In the genomic region with DNA sequence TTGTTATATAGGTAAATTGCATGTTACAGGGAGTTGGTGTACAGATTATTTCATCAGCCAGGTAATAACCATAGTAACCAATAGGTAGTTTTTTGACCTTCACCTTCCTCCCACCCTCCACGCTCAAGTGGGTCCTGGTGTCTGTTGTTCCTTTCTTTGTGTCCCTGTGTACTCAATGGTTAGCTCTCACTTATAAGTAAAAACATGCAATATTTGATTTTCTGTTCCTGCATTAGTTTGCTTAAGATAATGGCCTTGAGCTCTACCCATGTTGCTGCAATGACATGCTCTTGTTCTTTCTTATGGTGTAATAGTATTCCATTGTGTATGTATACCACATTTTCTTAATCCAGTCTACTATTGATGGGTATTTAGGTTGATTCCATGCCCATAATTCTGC, we compare ENCODE assay signal across 1 cellular context.
A peak's percentile ranks its signal among the peaks of the same experiment; 100 is the strongest.
TF ChIP-seq lines count a peak whose summit lies in the region.

No MANE protein-coding gene starts in this region.

TF ChIP-seq in HepG2, 621 proteins besides CTCF, POLR2A, EP300 and RAD21 (continued from another document and continues in another):
- TF ChIP-seq, protein P1, sequence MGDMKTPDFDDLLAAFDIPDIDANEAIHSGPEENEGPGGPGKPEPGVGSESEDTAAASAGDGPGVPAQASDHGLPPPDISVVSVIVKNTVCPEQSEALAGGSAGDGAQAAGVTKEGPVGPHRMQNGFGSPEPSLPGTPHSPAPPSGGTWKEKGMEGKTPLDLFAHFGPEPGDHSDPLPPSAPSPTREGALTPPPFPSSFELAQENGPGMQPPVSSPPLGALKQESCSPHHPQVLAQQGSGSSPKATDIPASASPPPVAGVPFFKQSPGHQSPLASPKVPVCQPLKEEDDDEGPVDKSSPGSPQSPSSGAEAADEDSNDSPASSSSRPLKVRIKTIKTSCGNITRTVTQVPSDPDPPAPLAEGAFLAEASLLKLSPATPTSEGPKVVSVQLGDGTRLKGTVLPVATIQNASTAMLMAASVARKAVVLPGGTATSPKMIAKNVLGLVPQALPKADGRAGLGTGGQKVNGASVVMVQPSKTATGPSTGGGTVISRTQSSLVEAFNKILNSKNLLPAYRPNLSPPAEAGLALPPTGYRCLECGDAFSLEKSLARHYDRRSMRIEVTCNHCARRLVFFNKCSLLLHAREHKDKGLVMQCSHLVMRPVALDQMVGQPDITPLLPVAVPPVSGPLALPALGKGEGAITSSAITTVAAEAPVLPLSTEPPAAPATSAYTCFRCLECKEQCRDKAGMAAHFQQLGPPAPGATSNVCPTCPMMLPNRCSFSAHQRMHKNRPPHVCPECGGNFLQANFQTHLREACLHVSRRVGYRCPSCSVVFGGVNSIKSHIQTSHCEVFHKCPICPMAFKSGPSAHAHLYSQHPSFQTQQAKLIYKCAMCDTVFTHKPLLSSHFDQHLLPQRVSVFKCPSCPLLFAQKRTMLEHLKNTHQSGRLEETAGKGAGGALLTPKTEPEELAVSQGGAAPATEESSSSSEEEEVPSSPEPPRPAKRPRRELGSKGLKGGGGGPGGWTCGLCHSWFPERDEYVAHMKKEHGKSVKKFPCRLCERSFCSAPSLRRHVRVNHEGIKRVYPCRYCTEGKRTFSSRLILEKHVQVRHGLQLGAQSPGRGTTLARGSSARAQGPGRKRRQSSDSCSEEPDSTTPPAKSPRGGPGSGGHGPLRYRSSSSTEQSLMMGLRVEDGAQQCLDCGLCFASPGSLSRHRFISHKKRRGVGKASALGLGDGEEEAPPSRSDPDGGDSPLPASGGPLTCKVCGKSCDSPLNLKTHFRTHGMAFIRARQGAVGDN (CRISPR knock-in tag; IDR thresholded peaks at IDR 0.05) = no peak
- TF ChIP-seq BHLHE40 (IDR thresholded peaks at IDR 0.05; ENCODE audit: low read length) = no peak
- peak; percentile 36; the same call in 1 of the 2 replicates for TF ChIP-seq KAT8 (CRISPR knock-in tag; IDR thresholded peaks at IDR 0.05)
- no peak for TF ChIP-seq RNF2 (conservative IDR thresholded peaks at IDR 0.05; ENCODE audit: low read depth)
- no peak for TF ChIP-seq ZNF703 (CRISPR knock-in tag; IDR thresholded peaks at IDR 0.05; ENCODE audit: borderline replicate concordance)
- TF ChIP-seq, protein P2, sequence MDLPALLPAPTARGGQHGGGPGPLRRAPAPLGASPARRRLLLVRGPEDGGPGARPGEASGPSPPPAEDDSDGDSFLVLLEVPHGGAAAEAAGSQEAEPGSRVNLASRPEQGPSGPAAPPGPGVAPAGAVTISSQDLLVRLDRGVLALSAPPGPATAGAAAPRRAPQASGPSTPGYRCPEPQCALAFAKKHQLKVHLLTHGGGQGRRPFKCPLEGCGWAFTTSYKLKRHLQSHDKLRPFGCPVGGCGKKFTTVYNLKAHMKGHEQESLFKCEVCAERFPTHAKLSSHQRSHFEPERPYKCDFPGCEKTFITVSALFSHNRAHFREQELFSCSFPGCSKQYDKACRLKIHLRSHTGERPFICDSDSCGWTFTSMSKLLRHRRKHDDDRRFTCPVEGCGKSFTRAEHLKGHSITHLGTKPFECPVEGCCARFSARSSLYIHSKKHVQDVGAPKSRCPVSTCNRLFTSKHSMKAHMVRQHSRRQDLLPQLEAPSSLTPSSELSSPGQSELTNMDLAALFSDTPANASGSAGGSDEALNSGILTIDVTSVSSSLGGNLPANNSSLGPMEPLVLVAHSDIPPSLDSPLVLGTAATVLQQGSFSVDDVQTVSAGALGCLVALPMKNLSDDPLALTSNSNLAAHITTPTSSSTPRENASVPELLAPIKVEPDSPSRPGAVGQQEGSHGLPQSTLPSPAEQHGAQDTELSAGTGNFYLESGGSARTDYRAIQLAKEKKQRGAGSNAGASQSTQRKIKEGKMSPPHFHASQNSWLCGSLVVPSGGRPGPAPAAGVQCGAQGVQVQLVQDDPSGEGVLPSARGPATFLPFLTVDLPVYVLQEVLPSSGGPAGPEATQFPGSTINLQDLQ (CRISPR knock-in tag; IDR thresholded peaks at IDR 0.05) = no peak
- TF ChIP-seq JUN (CRISPR knock-in tag; IDR thresholded peaks at IDR 0.05) = 0 out of 2 replicates have a peak, but pooled peaks have one; percentile 30
- TF ChIP-seq, protein P3, sequence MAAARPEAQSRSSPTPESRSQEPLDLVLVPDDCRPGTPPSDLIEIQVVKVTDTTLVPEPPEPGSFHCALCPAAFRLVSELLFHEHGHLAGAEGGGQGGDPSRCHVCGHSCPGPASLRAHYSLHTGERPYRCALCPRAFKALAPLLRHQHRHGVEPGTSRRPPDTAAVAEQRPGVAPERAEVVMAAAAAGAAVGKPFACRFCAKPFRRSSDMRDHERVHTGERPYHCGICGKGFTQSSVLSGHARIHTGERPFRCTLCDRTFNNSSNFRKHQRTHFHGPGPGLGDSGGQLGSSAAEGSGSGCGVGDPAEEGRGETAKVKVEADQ (CRISPR knock-in tag; IDR thresholded peaks at IDR 0.05; ENCODE audit: borderline replicate concordance) = no peak; the same call in 1 of the 2 replicates
- no peak for TF ChIP-seq RBM39 (IDR thresholded peaks at IDR 0.05; ENCODE audit: low read depth, low read length, poor library complexity, severe bottlenecking)
- no peak for TF ChIP-seq SCMH1 (CRISPR knock-in tag; IDR thresholded peaks at IDR 0.05; ENCODE audit: borderline replicate concordance)
- TF ChIP-seq GTF3A (CRISPR knock-in tag; conservative IDR thresholded peaks at IDR 0.05) = no peak
- no peak for TF ChIP-seq HDAC6 (IDR thresholded peaks at IDR 0.05; ENCODE audit: low read depth, low read length)
- no peak for TF ChIP-seq SRSF9 (IDR thresholded peaks at IDR 0.05; ENCODE audit: borderline replicate concordance, insufficient read depth, low read depth, low read length, poor library complexity, severe bottlenecking)
- TF ChIP-seq, protein P4, sequence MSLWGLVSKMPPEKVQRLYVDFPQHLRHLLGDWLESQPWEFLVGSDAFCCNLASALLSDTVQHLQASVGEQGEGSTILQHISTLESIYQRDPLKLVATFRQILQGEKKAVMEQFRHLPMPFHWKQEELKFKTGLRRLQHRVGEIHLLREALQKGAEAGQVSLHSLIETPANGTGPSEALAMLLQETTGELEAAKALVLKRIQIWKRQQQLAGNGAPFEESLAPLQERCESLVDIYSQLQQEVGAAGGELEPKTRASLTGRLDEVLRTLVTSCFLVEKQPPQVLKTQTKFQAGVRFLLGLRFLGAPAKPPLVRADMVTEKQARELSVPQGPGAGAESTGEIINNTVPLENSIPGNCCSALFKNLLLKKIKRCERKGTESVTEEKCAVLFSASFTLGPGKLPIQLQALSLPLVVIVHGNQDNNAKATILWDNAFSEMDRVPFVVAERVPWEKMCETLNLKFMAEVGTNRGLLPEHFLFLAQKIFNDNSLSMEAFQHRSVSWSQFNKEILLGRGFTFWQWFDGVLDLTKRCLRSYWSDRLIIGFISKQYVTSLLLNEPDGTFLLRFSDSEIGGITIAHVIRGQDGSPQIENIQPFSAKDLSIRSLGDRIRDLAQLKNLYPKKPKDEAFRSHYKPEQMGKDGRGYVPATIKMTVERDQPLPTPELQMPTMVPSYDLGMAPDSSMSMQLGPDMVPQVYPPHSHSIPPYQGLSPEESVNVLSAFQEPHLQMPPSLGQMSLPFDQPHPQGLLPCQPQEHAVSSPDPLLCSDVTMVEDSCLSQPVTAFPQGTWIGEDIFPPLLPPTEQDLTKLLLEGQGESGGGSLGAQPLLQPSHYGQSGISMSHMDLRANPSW (CRISPR knock-in tag; IDR thresholded peaks at IDR 0.05; ENCODE audit: borderline replicate concordance) = no peak
- TF ChIP-seq, protein P5, sequence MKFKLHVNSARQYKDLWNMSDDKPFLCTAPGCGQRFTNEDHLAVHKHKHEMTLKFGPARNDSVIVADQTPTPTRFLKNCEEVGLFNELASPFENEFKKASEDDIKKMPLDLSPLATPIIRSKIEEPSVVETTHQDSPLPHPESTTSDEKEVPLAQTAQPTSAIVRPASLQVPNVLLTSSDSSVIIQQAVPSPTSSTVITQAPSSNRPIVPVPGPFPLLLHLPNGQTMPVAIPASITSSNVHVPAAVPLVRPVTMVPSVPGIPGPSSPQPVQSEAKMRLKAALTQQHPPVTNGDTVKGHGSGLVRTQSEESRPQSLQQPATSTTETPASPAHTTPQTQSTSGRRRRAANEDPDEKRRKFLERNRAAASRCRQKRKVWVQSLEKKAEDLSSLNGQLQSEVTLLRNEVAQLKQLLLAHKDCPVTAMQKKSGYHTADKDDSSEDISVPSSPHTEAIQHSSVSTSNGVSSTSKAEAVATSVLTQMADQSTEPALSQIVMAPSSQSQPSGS (CRISPR knock-in tag; IDR thresholded peaks at IDR 0.05) = peak; percentile 76; the same call in 1 of the 2 replicates
- TF ChIP-seq, protein P6, sequence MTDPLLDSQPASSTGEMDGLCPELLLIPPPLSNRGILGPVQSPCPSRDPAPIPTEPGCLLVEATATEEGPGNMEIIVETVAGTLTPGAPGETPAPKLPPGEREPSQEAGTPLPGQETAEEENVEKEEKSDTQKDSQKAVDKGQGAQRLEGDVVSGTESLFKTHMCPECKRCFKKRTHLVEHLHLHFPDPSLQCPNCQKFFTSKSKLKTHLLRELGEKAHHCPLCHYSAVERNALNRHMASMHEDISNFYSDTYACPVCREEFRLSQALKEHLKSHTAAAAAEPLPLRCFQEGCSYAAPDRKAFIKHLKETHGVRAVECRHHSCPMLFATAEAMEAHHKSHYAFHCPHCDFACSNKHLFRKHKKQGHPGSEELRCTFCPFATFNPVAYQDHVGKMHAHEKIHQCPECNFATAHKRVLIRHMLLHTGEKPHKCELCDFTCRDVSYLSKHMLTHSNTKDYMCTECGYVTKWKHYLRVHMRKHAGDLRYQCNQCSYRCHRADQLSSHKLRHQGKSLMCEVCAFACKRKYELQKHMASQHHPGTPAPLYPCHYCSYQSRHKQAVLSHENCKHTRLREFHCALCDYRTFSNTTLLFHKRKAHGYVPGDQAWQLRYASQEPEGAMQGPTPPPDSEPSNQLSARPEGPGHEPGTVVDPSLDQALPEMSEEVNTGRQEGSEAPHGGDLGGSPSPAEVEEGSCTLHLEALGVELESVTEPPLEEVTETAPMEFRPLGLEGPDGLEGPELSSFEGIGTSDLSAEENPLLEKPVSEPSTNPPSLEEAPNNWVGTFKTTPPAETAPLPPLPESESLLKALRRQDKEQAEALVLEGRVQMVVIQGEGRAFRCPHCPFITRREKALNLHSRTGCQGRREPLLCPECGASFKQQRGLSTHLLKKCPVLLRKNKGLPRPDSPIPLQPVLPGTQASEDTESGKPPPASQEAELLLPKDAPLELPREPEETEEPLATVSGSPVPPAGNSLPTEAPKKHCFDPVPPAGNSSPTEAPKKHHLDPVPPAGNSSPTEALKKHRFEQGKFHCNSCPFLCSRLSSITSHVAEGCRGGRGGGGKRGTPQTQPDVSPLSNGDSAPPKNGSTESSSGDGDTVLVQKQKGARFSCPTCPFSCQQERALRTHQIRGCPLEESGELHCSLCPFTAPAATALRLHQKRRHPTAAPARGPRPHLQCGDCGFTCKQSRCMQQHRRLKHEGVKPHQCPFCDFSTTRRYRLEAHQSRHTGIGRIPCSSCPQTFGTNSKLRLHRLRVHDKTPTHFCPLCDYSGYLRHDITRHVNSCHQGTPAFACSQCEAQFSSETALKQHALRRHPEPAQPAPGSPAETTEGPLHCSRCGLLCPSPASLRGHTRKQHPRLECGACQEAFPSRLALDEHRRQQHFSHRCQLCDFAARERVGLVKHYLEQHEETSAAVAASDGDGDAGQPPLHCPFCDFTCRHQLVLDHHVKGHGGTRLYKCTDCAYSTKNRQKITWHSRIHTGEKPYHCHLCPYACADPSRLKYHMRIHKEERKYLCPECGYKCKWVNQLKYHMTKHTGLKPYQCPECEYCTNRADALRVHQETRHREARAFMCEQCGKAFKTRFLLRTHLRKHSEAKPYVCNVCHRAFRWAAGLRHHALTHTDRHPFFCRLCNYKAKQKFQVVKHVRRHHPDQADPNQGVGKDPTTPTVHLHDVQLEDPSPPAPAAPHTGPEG (CRISPR knock-in tag; IDR thresholded peaks at IDR 0.05) = no peak
- TF ChIP-seq ZNF577 (CRISPR knock-in tag; IDR thresholded peaks at IDR 0.05; ENCODE audit: borderline replicate concordance, low read depth) = no peak
- TF ChIP-seq EHMT2 (IDR thresholded peaks at IDR 0.05; ENCODE audit: borderline replicate concordance, low read depth, low read length) = peak; percentile 89; the same call in 1 of the 2 replicates
- TF ChIP-seq ZNF24 (IDR thresholded peaks at IDR 0.05) = no peak
- TF ChIP-seq SMAD3 (CRISPR knock-in tag; IDR thresholded peaks at IDR 0.05) = 0 out of 2 replicates have a peak, but pooled peaks have one; percentile 74
- TF ChIP-seq ZNF777 (CRISPR knock-in tag; IDR thresholded peaks at IDR 0.05) = no peak
- TF ChIP-seq, protein P7, sequence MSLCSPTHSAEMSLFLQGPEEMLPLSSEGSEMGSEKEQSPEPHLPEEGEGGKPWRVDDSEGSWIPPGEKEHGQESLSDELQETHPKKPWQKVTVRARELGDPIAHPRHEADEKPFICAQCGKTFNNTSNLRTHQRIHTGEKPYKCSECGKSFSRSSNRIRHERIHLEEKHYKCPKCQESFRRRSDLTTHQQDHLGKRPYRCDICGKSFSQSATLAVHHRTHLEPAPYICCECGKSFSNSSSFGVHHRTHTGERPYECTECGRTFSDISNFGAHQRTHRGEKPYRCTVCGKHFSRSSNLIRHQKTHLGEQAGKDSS (CRISPR knock-in tag; IDR thresholded peaks at IDR 0.05; ENCODE audit: borderline replicate concordance, low read depth) = no peak
- TF ChIP-seq, protein P8, sequence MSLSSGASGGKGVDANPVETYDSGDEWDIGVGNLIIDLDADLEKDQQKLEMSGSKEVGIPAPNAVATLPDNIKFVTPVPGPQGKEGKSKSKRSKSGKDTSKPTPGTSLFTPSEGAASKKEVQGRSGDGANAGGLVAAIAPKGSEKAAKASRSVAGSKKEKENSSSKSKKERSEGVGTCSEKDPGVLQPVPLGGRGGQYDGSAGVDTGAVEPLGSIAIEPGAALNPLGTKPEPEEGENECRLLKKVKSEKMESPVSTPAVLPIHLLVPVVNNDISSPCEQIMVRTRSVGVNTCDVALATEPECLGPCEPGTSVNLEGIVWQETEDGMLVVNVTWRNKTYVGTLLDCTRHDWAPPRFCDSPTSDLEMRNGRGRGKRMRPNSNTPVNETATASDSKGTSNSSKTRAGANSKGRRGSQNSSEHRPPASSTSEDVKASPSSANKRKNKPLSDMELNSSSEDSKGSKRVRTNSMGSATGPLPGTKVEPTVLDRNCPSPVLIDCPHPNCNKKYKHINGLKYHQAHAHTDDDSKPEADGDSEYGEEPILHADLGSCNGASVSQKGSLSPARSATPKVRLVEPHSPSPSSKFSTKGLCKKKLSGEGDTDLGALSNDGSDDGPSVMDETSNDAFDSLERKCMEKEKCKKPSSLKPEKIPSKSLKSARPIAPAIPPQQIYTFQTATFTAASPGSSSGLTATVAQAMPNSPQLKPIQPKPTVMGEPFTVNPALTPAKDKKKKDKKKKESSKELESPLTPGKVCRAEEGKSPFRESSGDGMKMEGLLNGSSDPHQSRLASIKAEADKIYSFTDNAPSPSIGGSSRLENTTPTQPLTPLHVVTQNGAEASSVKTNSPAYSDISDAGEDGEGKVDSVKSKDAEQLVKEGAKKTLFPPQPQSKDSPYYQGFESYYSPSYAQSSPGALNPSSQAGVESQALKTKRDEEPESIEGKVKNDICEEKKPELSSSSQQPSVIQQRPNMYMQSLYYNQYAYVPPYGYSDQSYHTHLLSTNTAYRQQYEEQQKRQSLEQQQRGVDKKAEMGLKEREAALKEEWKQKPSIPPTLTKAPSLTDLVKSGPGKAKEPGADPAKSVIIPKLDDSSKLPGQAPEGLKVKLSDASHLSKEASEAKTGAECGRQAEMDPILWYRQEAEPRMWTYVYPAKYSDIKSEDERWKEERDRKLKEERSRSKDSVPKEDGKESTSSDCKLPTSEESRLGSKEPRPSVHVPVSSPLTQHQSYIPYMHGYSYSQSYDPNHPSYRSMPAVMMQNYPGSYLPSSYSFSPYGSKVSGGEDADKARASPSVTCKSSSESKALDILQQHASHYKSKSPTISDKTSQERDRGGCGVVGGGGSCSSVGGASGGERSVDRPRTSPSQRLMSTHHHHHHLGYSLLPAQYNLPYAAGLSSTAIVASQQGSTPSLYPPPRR (CRISPR knock-in tag; IDR thresholded peaks at IDR 0.05; ENCODE audit: borderline replicate concordance) = peak; percentile 82
- no peak for TF ChIP-seq ZFYVE20 (CRISPR knock-in tag; IDR thresholded peaks at IDR 0.05; ENCODE audit: borderline replicate concordance, low read depth)
- TF ChIP-seq ZNF615 (CRISPR knock-in tag; IDR thresholded peaks at IDR 0.05; ENCODE audit: borderline replicate concordance) = no peak
- TF ChIP-seq ZFP62 (CRISPR knock-in tag; IDR thresholded peaks at IDR 0.05) = no peak
- no peak for TF ChIP-seq JARID2 (CRISPR knock-in tag; IDR thresholded peaks at IDR 0.05; ENCODE audit: insufficient replicate concordance)
